ENCODE assay signal across 8 cellular contexts in genomic region chr10:86971146-86971991, GRCh38. TPM values are rescaled to one million over a fixed set of nuclear protein-coding genes. Genes with fewer than 3 reads are reported as not detected.
DNase-seq lines count a peak whose midpoint lies in the region; ATAC-seq, FAIRE-seq and TF ChIP-seq lines count a peak whose summit lies in the region.

No MANE protein-coding gene starts in this region.

- no peaks in the 10 kb centered on the region for H3K9me3 ChIP-seq in ovary
- no peaks in the 10 kb centered on the region for H3K9me3 ChIP-seq in thymus (ENCODE audit: control insufficient read depth)

- peak in 2 of 3 donors; percentile 2 to 31 for TF ChIP-seq CTCF in ovary (IDR thresholded peaks at IDR 0.05)

- FAIRE-seq in RCC 7860 (lab: Jason Lieb, UNC) (peak; percentile 50), frontal cortex (lab: Jason Lieb, UNC) (no peak)

- peak; percentile 78 for ATAC-seq in GM18907 (IDR thresholded peaks at IDR 0.05; ENCODE audit: unreplicated experiment)
- peak; percentile 51 for ATAC-seq in HG03103 (IDR thresholded peaks at IDR 0.05; ENCODE audit: low read depth, unreplicated experiment)

- H3K4me1 ChIP-seq in ovary (ENCODE audit: insufficient read depth) (peaks cover 17% of the 10 kb centered on the region), thymus (ENCODE audit: control insufficient read depth, insufficient read depth, low read length) (peaks cover 6% of the 10 kb centered on the region)

- DNase-seq in AG08395 (ENCODE audit: low spot score), result peak; percentile 94
- peak; percentile 76 for DNase-seq in RCC 7860 (ENCODE audit: low spot score)
- DNase-seq in activated gamma-delta T cell treated with anti-CD3 and anti-CD28 coated beads, Interleukin-2, amount 50 U/mL, for 16 hours (ENCODE audit: low read depth), result peak; percentile 72
- DNase-seq in frontal cortex (ENCODE audit: low spot score in 2 of 2), result peak; percentile 70 to 89
- DNase-seq in ovary, result peak; percentile 93 to 98 (median 98)

- H3K36me3 ChIP-seq in ovary (no peaks in the 10 kb centered on the region), thymus (ENCODE audit: control insufficient read depth, insufficient read depth) (no peaks in the 10 kb centered on the region)

- TF ChIP-seq EP300 in ovary (IDR thresholded peaks at IDR 0.05), result peak; percentile 92

- 8 to 10% (median 10%) methylated on average over 51 to 77 of the region's 77 CpGs for WGBS in ovary, 3 donors
- WGBS in thymus, result 5% methylated on average over 77 of the region's 77 CpGs

- H3K27ac ChIP-seq in ovary (peak overlapping the region; percentile 97 to 99), thymus (ENCODE audit: low read depth) (peak overlapping the region; percentile 85)

- peak; percentile 97 for TF ChIP-seq POLR2A in ovary (IDR thresholded peaks at IDR 0.05)

- H3K4me3 ChIP-seq in ovary, result peak overlapping the region; percentile 71
- H3K4me3 ChIP-seq in thymus (ENCODE audit: low read length), result peak overlapping the region; percentile 69

- intact Hi-C loops in ovary (cut with DNase I), result loop anchor here in 1 of 4 donors (5.0 kb wide), 1 partner anchor 121 kb away; the partner anchor contains the start of gene GLUD1

- H3K27me3 ChIP-seq in ovary (no peaks in the 10 kb centered on the region), thymus (ENCODE audit: control insufficient read depth, insufficient read depth) (peaks cover 31% of the 10 kb centered on the region)

RNA-seq across cellular contexts. Expression of gene ADIRF, which starts 3.1 kb away (rescaled TPM):
- total RNA-seq in frontal cortex (0.41 TPM), ovary (100 to 1,000 TPM; 154 to 451 (median 231) TPM)
- polyA plus RNA-seq in ovary (100 to 1,000 TPM in 1 of 2 donors, 10 to 100 TPM in 1; 57.4 to 528 TPM), thymus (196 TPM)

RNA-seq across cellular contexts. Expression of gene SNCG, which starts 13.0 kb away (rescaled TPM):
- total RNA-seq in frontal cortex (1.6 TPM), ovary (10 to 100 TPM; 15.4 to 76.1 (median 43.6) TPM)
- polyA plus RNA-seq in ovary (10 to 100 TPM; 13.7 to 41.9 TPM), thymus (69.4 TPM)

RNA-seq across cellular contexts. Expression of gene MMRN2, which starts 14.0 kb away (rescaled TPM):
- total RNA-seq in frontal cortex (4.1 TPM), ovary (10 to 100 TPM; 11.3 to 44.6 (median 18.5) TPM)
- polyA plus RNA-seq in ovary (10 to 100 TPM; 21.2 to 29.9 TPM), thymus (9.3 TPM)

RNA-seq across cellular contexts. Expression of gene FAM25A, which starts 48.7 kb away (rescaled TPM):
- total RNA-seq in frontal cortex (not detected), ovary (not detected)
- polyA plus RNA-seq in ovary (not detected), thymus (26.9 TPM)

Comparison
In these comparisons a context has a peak if more than half of its experiments do, and no peak if none do; other contexts are left out.
1. Peak in every context shown above with its lines: DNase-seq, ATAC-seq, H3K4me3 ChIP-seq and H3K27ac ChIP-seq.
2. RNA of gene ADIRF, which starts 3.1 kb away (total RNA-seq): 154 to 451 TPM in ovary; 0.41 TPM in frontal cortex (single experiment); every median in the first group is over 100 times any median in the second.